Comparison of ENCODE assay signal across 18 cellular contexts in the genomic region with DNA sequence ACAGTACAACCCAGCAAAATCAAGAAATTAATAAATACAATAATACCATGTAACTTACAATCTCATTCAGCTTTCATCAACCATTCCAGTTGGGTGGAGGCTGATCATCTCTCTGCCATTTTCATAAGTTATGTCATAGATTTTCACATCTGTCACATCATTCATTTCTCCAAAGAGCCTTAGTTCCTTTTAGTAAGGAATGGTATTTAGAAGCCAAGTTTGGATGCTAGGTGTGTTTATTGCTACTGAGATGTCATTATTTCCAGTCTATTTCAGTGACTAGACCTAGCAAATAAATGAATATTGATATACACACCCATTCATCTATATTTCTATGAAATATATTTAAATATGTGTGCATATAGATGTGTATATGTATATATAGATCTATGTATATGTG. TPM values are rescaled to one million over a fixed set of nuclear protein-coding genes. Genes with fewer than 3 reads are reported as not detected.
DNase-seq lines count a peak whose midpoint lies in the region; ATAC-seq and TF ChIP-seq lines count a peak whose summit lies in the region.
"Had no signal": no experiment of that assay in that cellular context is flagged by ENCODE, and none has a peak within 500 bp of the region (broad histone marks: within the 10 kb centered on the region; RNA-seq: fewer than 3 reads in every experiment).

No MANE protein-coding gene starts in this region.

- CTCF ChIA-PET in OCI-LY7 (lab: Charles Lee; ENCODE audit: unreplicated experiment) = no interaction called here

- H3K4me1 ChIP-seq in OCI-LY7 (ENCODE audit: insufficient read depth, low read length, poor library complexity, severe bottlenecking) (peaks cover 34% of the 10 kb centered on the region), mucosa of descending colon (ENCODE audit: low read depth) (peaks cover 12% of the 10 kb centered on the region)

- H3K4me3 ChIP-seq in OCI-LY7 (ENCODE audit: low read depth, low read length, poor library complexity, severe bottlenecking) = no peak overlapping the region
- H3K4me3 ChIP-seq in mucosa of descending colon = no peak overlapping the region
- H3K4me3 ChIP-seq: esophagus squamous epithelium had no signal

- H3K4me1 Mint-ChIP-seq in stimulated activated naive CD8-positive, alpha-beta T cell treated with anti-CD3 and anti-CD28 coated beads, Interleukin-15, Interleukin-2, amounts not matched to agents 100 ng/mL and 50 ng/mL, for 24 hours (ENCODE audit: low read depth) = peaks cover 61% of the 10 kb centered on the region
- peaks cover 32 to 54% of the 10 kb centered on the region in 2 donors for H3K4me1 Mint-ChIP-seq in immature natural killer cell

- no TSS peak for BruUV-seq in OCI-LY7 (replicated peaks; lab: Mats Ljungman, UMichigan)

- peaks cover 39% of the 10 kb centered on the region for H3K36me3 Mint-ChIP-seq in stimulated activated naive CD8-positive, alpha-beta T cell treated with anti-CD3 and anti-CD28 coated beads, Interleukin-15, Interleukin-2, amounts not matched to agents 100 ng/mL and 50 ng/mL, for 24 hours (ENCODE audit: low read depth)
- H3K36me3 Mint-ChIP-seq in immature natural killer cell = peaks cover 3 to 14% (median 7%) of the 10 kb centered on the region in 3 donors

- no peak overlapping the region for H3K27ac ChIP-seq in OCI-LY7 (ENCODE audit: low read depth, low read length, poor library complexity, severe bottlenecking)
- H3K27ac ChIP-seq: esophagus squamous epithelium had no signal

- DNase-seq in stimulated activated naive CD8-positive, alpha-beta T cell treated with anti-CD3 and anti-CD28 coated beads, Interleukin-15, Interleukin-2, amounts not matched to agents 100 U/mL and 50 U/mL, for 24 hours = no peak
- DNase-seq in OCI-LY7 (ENCODE audit: low spot score) (no peak), immature natural killer cell (no peak), mucosa of descending colon (no peak), NCI-H82 (lab: John Stamatoyannopoulos, UW) (no peak)
- DNase-seq: activated B cell treated with CpG ODN at 0.5 μM for 24 hours; aorta; effector CD8-positive, alpha-beta T cell; esophagus squamous epithelium; MM.1S; NCI-H748 treated with DMSO at 0.1 percent for 48 hours; nucleus accumbens; stimulated activated CD8-positive, alpha-beta memory T cell treated with anti-CD3 and anti-CD28 coated beads, Interleukin-4, amount 100 ng/mL, for 48 hours; T-helper 9 cell had no signal

- TF ChIP-seq CTCF in OCI-LY7 (conservative IDR thresholded peaks at IDR 0.05; ENCODE audit: low read length) (no peak), mucosa of descending colon (IDR thresholded peaks at IDR 0.05) (no peak)

- H3K27ac Mint-ChIP-seq in stimulated activated naive CD8-positive, alpha-beta T cell treated with anti-CD3 and anti-CD28 coated beads, Interleukin-15, Interleukin-2, amounts not matched to agents 100 ng/mL and 50 ng/mL, for 24 hours = no peak overlapping the region
- H3K27ac Mint-ChIP-seq in immature natural killer cell = peak overlapping the region in 1 of 6 donors; percentile 41

- intact Hi-C loops in OCI-LY7 (cut with micrococcal nuclease; ENCODE audit: unreplicated experiment) = loop anchor here (10.0 kb wide), 1 partner anchor 469 kb away; the partner anchor contains the start of genes PML and STOML1
- intact Hi-C loops in mucosa of descending colon (cut with DNase I, micrococcal nuclease) = no loop called here

- H3K4me3 Mint-ChIP-seq in stimulated activated naive CD8-positive, alpha-beta T cell treated with anti-CD3 and anti-CD28 coated beads, Interleukin-15, Interleukin-2, amounts not matched to agents 100 ng/mL and 50 ng/mL, for 24 hours = peak overlapping the region; percentile 43
- peak overlapping the region in 3 of 5 donors; percentile 20 to 67 (median 22) for H3K4me3 Mint-ChIP-seq in immature natural killer cell
- H3K4me3 Mint-ChIP-seq: activated B cell treated with CpG ODN at 0.5 μM for 24 hours, mesothelial cell of epicardium had no signal

- peaks cover 9% of the 10 kb centered on the region for H3K9me3 Mint-ChIP-seq in stimulated activated naive CD8-positive, alpha-beta T cell treated with anti-CD3 and anti-CD28 coated beads, Interleukin-15, Interleukin-2, amounts not matched to agents 100 ng/mL and 50 ng/mL, for 24 hours
- no peaks in the 10 kb centered on the region for H3K9me3 Mint-ChIP-seq in immature natural killer cell
- H3K9me3 Mint-ChIP-seq: activated B cell treated with CpG ODN at 0.5 μM for 24 hours had no signal

- H3K36me3 ChIP-seq in OCI-LY7 (ENCODE audit: insufficient read depth, low read length) = peaks cover 8% of the 10 kb centered on the region
- no peaks in the 10 kb centered on the region for H3K36me3 ChIP-seq in mucosa of descending colon (ENCODE audit: low read depth)

- no peaks in the 10 kb centered on the region for H3K9me2 ChIP-seq in OCI-LY7 (ENCODE audit: insufficient read depth, low read length)

- H3K79me2 ChIP-seq in OCI-LY7 (ENCODE audit: insufficient read depth, low read depth, low read length) = peaks cover 13% of the 10 kb centered on the region; the same call in 1 of the 2 replicates

- no peaks in the 10 kb centered on the region for H4K20me1 ChIP-seq in OCI-LY7 (ENCODE audit: insufficient read depth, low read length)

- H2AFZ ChIP-seq in OCI-LY7 (ENCODE audit: low read length) = no peak overlapping the region

- no peak for ATAC-seq in stimulated activated naive CD8-positive, alpha-beta T cell treated with anti-CD3 and anti-CD28 coated beads, Interleukin-15, Interleukin-2, amounts not matched to agents 100 U/mL and 50 U/mL, for 24 hours
- ATAC-seq in GM18861 (IDR thresholded peaks at IDR 0.05; ENCODE audit: unreplicated experiment) = no peak
- ATAC-seq in HG02885 (IDR thresholded peaks at IDR 0.05; ENCODE audit: poor library complexity, unreplicated experiment) = no peak
- no peak for ATAC-seq in mucosa of descending colon

- peaks cover 5% of the 10 kb centered on the region; the same call in 1 of the 2 replicates for H3K9me3 ChIP-seq in OCI-LY7 (ENCODE audit: low read length)
- H3K9me3 ChIP-seq in mucosa of descending colon = no peaks in the 10 kb centered on the region
- H3K9me3 ChIP-seq: esophagus squamous epithelium had no signal

- no peaks in the 10 kb centered on the region for H3K27me3 Mint-ChIP-seq in stimulated activated naive CD8-positive, alpha-beta T cell treated with anti-CD3 and anti-CD28 coated beads, Interleukin-15, Interleukin-2, amounts not matched to agents 100 ng/mL and 50 ng/mL, for 24 hours
- H3K27me3 Mint-ChIP-seq in immature natural killer cell (ENCODE audit: low read depth in 3 of 3) = no peaks in the 10 kb centered on the region
- H3K27me3 Mint-ChIP-seq: activated B cell treated with CpG ODN at 0.5 μM for 24 hours had no signal

- POLR2A ChIA-PET in OCI-LY7 (lab: Charles Lee) = no interaction called here

- peak overlapping the region; percentile 85 for H3K4me2 ChIP-seq in OCI-LY7 (ENCODE audit: low read length)

RNA-seq across cellular contexts. Expression of gene UBL7, which starts 2.7 kb away (rescaled TPM):
- 29.5 and 32.6 TPM in 2 replicates for total RNA-seq in OCI-LY7 (2014; rRNA removed; shearing (Covaris generic))
- 41.3 and 44.1 TPM in 2 replicates for total RNA-seq in OCI-LY7 (2022)
- polyA plus RNA-seq in immature natural killer cell = 100 to 1,000 TPM; 110 to 163 (median 128) TPM
- 10 to 100 TPM; 29.5 to 43.5 (median 37.6) TPM for total RNA-seq in mucosa of descending colon

RNA-seq across cellular contexts. Expression of gene SEMA7A, which starts 29.9 kb away (rescaled TPM):
- 0.06 and 0.08 TPM in 2 replicates for total RNA-seq in OCI-LY7 (2014; rRNA removed; shearing (Covaris generic))
- total RNA-seq in OCI-LY7 (2022) (0.46 and 1.0 TPM in 2 replicates), mucosa of descending colon (1 to 10 TPM; 1.6 to 3.7 (median 3.0) TPM)
- 1 to 10 TPM in 1 of 3 donors, under 1 TPM in 1, not detected in 1; 0.90 to 3.7 TPM for polyA plus RNA-seq in immature natural killer cell
